Comparison of ENCODE assay signal across 1 cellular context in genomic region chr4:166091914-166092510, GRCh38.
TF ChIP-seq lines count a peak whose summit lies in the region.

No MANE protein-coding gene starts in this region.

TF ChIP-seq in GM12878, 131 proteins besides CTCF, POLR2A, EP300 and RAD21 (continued from another document):
- TF ChIP-seq PRDM15 (CRISPR knock-in tag; IDR thresholded peaks at IDR 0.05) (no peak), SMC3 (IDR thresholded peaks at IDR 0.05; ENCODE audit: borderline replicate concordance, low read length) (peak; percentile 83), POU2F2 (IDR thresholded peaks at IDR 0.05; ENCODE audit: borderline replicate concordance, low read depth, low read length) (no peak), ZBTB40 (IDR thresholded peaks at IDR 0.05; ENCODE audit: borderline replicate concordance) (no peak)
